Comparison of ENCODE assay signal across 18 cellular contexts in genomic region chr7:51142741-51143390, GRCh38.
"Had no signal": no experiment of that assay in that cellular context is flagged by ENCODE, and none has a peak within 500 bp of the region (broad histone marks: within the 10 kb centered on the region; RNA-seq: fewer than 3 reads in every experiment).

No MANE protein-coding gene starts in this region.

- H3K36me3 ChIP-seq: ascending aorta, left lung, neural progenitor cell, right lobe of liver, spleen, uterus had no signal

- H3K4me3 ChIP-seq: ascending aorta, left lung, neural progenitor cell, right lobe of liver, spleen, stomach, uterus had no signal

- H3K36me3 Mint-ChIP-seq: neural progenitor cell had no signal

- H3K9me3 ChIP-seq: uterus had no signal

- H3K4me1 ChIP-seq: ascending aorta, left lung, neural progenitor cell, uterus had no signal

- H3K4me3 Mint-ChIP-seq: activated naive CD4-positive, alpha-beta T cell treated with anti-CD3 and anti-CD28 coated beads for 36 hours; activated naive CD8-positive, alpha-beta T cell treated with anti-CD3 and anti-CD28 coated beads, Interleukin-2, amount 50 U/mL, for 24 hours; endodermal cell; neural progenitor cell had no signal

- H3K27ac Mint-ChIP-seq: activated naive CD4-positive, alpha-beta T cell treated with anti-CD3 and anti-CD28 coated beads for 36 hours; activated naive CD8-positive, alpha-beta T cell treated with anti-CD3 and anti-CD28 coated beads, Interleukin-2, amount 50 U/mL, for 24 hours; activated T-helper 2 cell treated with anti-CD3 and anti-CD28 coated beads, Interferon-gamma antibody, Interleukin-2, Interleukin-4, amounts not matched to agents 10 μg/mL and 5 μg/mL and 100 μg/mL, durations not matched to agents 14 hours and 24 hours and 36 hours; endodermal cell; neural progenitor cell had no signal

- H3K27ac ChIP-seq: ascending aorta, left lung, neural progenitor cell, right lobe of liver, spleen, stomach, uterus had no signal

- H3K27me3 ChIP-seq: ascending aorta, left lung, neural progenitor cell, right lobe of liver, spleen, stomach, uterus had no signal

- DNase-seq: activated CD4-positive, CD25-positive, alpha-beta regulatory T cell treated with anti-CD3 and anti-CD28 coated beads, Interleukin-2, amount 50 U/mL, for 72 hours; activated naive CD4-positive, alpha-beta T cell treated with anti-CD3 and anti-CD28 coated beads for 36 hours; activated naive CD8-positive, alpha-beta T cell treated with anti-CD3 and anti-CD28 coated beads, Interleukin-2, amount 50 U/mL, for 24 hours; activated T-cell treated with anti-CD3 and anti-CD28 coated beads, Interleukin-2, amount 50 U/mL, for 1 hour; endodermal cell; erythroblast; islet precursor cell; left lung; mesenchymal stem cell; right lobe of liver; spleen; stimulated activated CD4-positive, alpha-beta T cell treated with anti-CD3 and anti-CD28 coated beads, Interleukin-1b, Interleukin-23, amount 100 ng/mL, for 48 hours; stomach; uterus had no signal

- FAIRE-seq: bronchial epithelial cell had no signal

- ATAC-seq: activated naive CD8-positive, alpha-beta T cell treated with anti-CD3 and anti-CD28 coated beads, Interleukin-2, amount 50 U/mL, for 24 hours; left lung; right lobe of liver had no signal
